Comparison of ENCODE assay signal across 15 cellular contexts in the genomic region with DNA sequence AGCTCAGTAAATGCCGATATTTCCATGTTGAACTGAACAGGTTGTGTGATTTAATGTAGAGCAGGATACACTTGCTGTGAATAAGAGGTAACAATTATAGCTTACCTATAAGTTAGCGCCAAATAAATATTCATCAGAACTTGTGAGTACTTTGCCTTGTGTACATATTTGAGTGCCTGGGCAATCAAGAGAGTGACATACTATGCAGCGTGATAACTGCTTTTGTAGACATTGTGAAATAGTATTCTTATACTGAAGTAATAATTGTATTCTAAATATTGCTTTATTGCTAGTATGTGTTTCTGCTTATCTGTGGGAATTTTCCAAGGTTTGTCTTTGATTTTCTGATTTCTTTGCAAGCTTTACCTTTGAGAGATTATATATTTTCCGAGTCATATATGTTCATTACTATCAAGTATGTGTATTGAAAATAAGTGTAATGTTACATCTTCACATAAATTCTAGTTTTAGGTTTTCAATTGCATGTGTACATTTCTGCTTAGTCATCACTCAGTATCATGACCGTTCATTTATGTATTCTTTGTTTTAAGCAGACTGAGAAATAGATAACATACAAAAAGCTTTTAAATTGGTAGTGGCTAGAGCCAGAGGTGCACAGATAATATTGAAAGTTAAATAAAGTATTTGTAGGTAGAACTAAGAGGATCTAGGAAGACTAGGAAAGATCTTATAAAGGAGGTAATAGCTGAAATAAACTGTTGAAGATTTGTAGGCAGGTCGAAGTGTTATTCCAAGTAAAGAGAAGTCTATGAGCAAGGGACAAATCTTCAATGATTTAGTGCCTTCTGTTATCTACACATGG. TPM values are rescaled to one million over a fixed set of nuclear protein-coding genes. Genes with fewer than 3 reads are reported as not detected.
A peak's percentile ranks its signal among the peaks of the same experiment; 100 is the strongest.
DNase-seq lines count a peak whose midpoint lies in the region; ATAC-seq and TF ChIP-seq lines count a peak whose summit lies in the region.
"Had no signal": no experiment of that assay in that cellular context is flagged by ENCODE, and none has a peak within 500 bp of the region (broad histone marks: within the 10 kb centered on the region; RNA-seq: fewer than 3 reads in every experiment).

No MANE protein-coding gene starts in this region.

- no peak for TF ChIP-seq CTCF in activated CD8-positive, alpha-beta T cell treated with anti-CD3 and anti-CD28 coated beads for 36 hours (IDR thresholded peaks at IDR 0.05)
- TF ChIP-seq CTCF in foreskin keratinocyte (conservative IDR thresholded peaks at IDR 0.05), result no peak
- no peak for TF ChIP-seq CTCF in psoas muscle (IDR thresholded peaks at IDR 0.05)
- TF ChIP-seq CTCF in omental fat pad (IDR thresholded peaks at IDR 0.05), result no peak

- H3K27me3 Mint-ChIP-seq in activated CD8-positive, alpha-beta T cell treated with anti-CD3 and anti-CD28 coated beads for 36 hours, result no peaks in the 10 kb centered on the region

- H3K4me1 ChIP-seq in foreskin keratinocyte (peaks cover 25% of the 10 kb centered on the region), psoas muscle (peaks cover 58% of the 10 kb centered on the region)

- no peaks in the 10 kb centered on the region for H3K9me3 ChIP-seq in psoas muscle
- H3K9me3 ChIP-seq: HAP-1, thyroid gland had no signal

- 60 to 78% (median 75%) methylated on average over 6 of the region's 6 CpGs for WGBS in psoas muscle, 3 donors

- peaks cover 54% of the 10 kb centered on the region for H3K4me1 Mint-ChIP-seq in activated CD8-positive, alpha-beta T cell treated with anti-CD3 and anti-CD28 coated beads for 36 hours (ENCODE audit: low read depth)

- H3K27me3 ChIP-seq in foreskin keratinocyte, result no peaks in the 10 kb centered on the region
- H3K27me3 ChIP-seq in psoas muscle (ENCODE audit: insufficient read depth in 3 of 3, low read length in 2 of 3), result no peaks in the 10 kb centered on the region
- H3K27me3 ChIP-seq: thyroid gland had no signal

- H3K4me3 ChIP-seq in psoas muscle, result peak overlapping the region; percentile 29
- H3K4me3 ChIP-seq: HAP-1, lung, SK-N-MC, thyroid gland had no signal

- no peaks in the 10 kb centered on the region for H3K9me3 Mint-ChIP-seq in activated CD8-positive, alpha-beta T cell treated with anti-CD3 and anti-CD28 coated beads for 36 hours

- H3K27ac ChIP-seq in foreskin keratinocyte (peak overlapping the region; percentile 30), psoas muscle (peak overlapping the region; percentile 25)
- H3K27ac ChIP-seq: SK-N-MC, thyroid gland had no signal

- no peak for ATAC-seq in activated CD8-positive, alpha-beta T cell treated with anti-CD3 and anti-CD28 coated beads for 36 hours
- no peak for ATAC-seq in foreskin keratinocyte
- ATAC-seq in psoas muscle, result no peak
- no peak for ATAC-seq in omental fat pad (ENCODE audit: low FRiP score)

- peaks cover 10% of the 10 kb centered on the region for H3K36me3 Mint-ChIP-seq in activated CD8-positive, alpha-beta T cell treated with anti-CD3 and anti-CD28 coated beads for 36 hours (ENCODE audit: low read depth)

- no peaks in the 10 kb centered on the region for H3K36me3 ChIP-seq in psoas muscle (ENCODE audit: insufficient read depth in 1 of 2, low read depth in 1 of 2)
- H3K36me3 ChIP-seq: HAP-1, thyroid gland had no signal

- CTCF ChIA-PET in activated CD8-positive, alpha-beta T cell treated with anti-CD3 and anti-CD28 coated beads for 36 hours (lab: Charles Lee), result interaction anchor here (0.8 kb wide), 1 partner anchor 345 kb away, joined by 3 read pairs; no protein-coding TSS in a partner anchor

- intact Hi-C loops in activated CD8-positive, alpha-beta T cell treated with anti-CD3 and anti-CD28 coated beads for 36 hours (cut with micrococcal nuclease), result no loop called here
- intact Hi-C loops in psoas muscle (cut with DNase I), result no loop called here

- DNase-seq in NCI-H1417 (lab: John Stamatoyannopoulos, UW), result peak in 2 of 3 experiments; percentile 25 to 50
- DNase-seq in NCI-H1417 treated with DMSO at 0.1 percent for 48 hours (lab: John Stamatoyannopoulos, UW), result no peak
- no peak for DNase-seq in activated CD8-positive, alpha-beta T cell treated with anti-CD3 and anti-CD28 coated beads for 36 hours
- no peak for DNase-seq in foreskin keratinocyte
- DNase-seq in psoas muscle, result no peak
- no peak for DNase-seq in NCI-H2171 treated with DMSO at 0.1 percent for 48 hours (lab: John Stamatoyannopoulos, UW)
- DNase-seq in OCI-M2 (lab: John Stamatoyannopoulos, UW; ENCODE audit: unreplicated experiment), result no peak
- no peak for DNase-seq in omental fat pad (ENCODE audit: low spot score)
- DNase-seq: activated CD4-positive, CD25-positive, alpha-beta regulatory T cell treated with anti-CD3 and anti-CD28 coated beads, Interleukin-2, amount 50 U/mL, for 72 hours; hippocampal formation; occipital lobe; thyroid gland had no signal

- H3K4me3 Mint-ChIP-seq in activated CD8-positive, alpha-beta T cell treated with anti-CD3 and anti-CD28 coated beads for 36 hours, result no peak overlapping the region

- peak overlapping the region; percentile 28 for H3K27ac Mint-ChIP-seq in activated CD8-positive, alpha-beta T cell treated with anti-CD3 and anti-CD28 coated beads for 36 hours

- POLR2A ChIA-PET in activated CD8-positive, alpha-beta T cell treated with anti-CD3 and anti-CD28 coated beads for 36 hours (lab: Charles Lee), result interaction anchor here (0.9 kb wide), 1 partner anchor 19 kb away, joined by 5 read pairs; the partner anchor contains the start of gene USP25

RNA-seq across cellular contexts. Expression of gene USP25, which starts 19.5 kb away (rescaled TPM):
- 10 to 100 TPM; 34.1 to 34.6 TPM for total RNA-seq in activated CD8-positive, alpha-beta T cell treated with anti-CD3 and anti-CD28 coated beads for 36 hours
- total RNA-seq in foreskin keratinocyte (25.5 and 27.3 TPM in 2 replicates), psoas muscle (100 to 1,000 TPM; 104 to 149 (median 116) TPM), omental fat pad (10 to 100 TPM; 46.5 to 63.8 (median 59.0) TPM)
- polyA plus RNA-seq in foreskin keratinocyte (9.0 TPM in 2 replicates), psoas muscle (10 to 100 TPM; 20.0 to 59.3 (median 53.8) TPM)

Comparison
In these comparisons a context has a peak if more than half of its experiments do, and no peak if none do; other contexts are left out.
1. DNase-seq: peak in NCI-H1417 (2 of 3); none in NCI-H1417 treated with DMSO at 0.1 percent for 48 hours (single experiment), activated CD8-positive, alpha-beta T cell treated with anti-CD3 and anti-CD28 coated beads for 36 hours (single experiment), foreskin keratinocyte (0 of 2), psoas muscle (0 of 2), NCI-H2171 treated with DMSO at 0.1 percent for 48 hours (single experiment), OCI-M2 (single experiment) and omental fat pad (single experiment).